In genomic region chr4:168485511-168485910, GRCh38 we compare ENCODE assay signal across 14 cellular contexts.
"Had no signal": no experiment of that assay in that cellular context is flagged by ENCODE, and none has a peak within 500 bp of the region (broad histone marks: within the 10 kb centered on the region; RNA-seq: fewer than 3 reads in every experiment).

No MANE protein-coding gene starts in this region.

- H3K9me3 ChIP-seq: body of pancreas, gastrocnemius medialis, heart left ventricle, suprapubic skin had no signal

- H3K4me1 ChIP-seq: suprapubic skin had no signal

- H3K27ac ChIP-seq: body of pancreas, heart left ventricle, suprapubic skin, WERI-Rb-1 had no signal

- DNase-seq: activated CD4-positive, alpha-beta memory T cell treated with anti-CD3 and anti-CD28 coated beads for 36 hours; activated naive CD4-positive, alpha-beta T cell treated with anti-CD3 and anti-CD28 coated beads, Interleukin-2, amount 50 U/mL, for 16 hours; activated T-cell treated with anti-CD3 and anti-CD28 coated beads, Interleukin-2, amount 50 U/mL, for 24 hours; body of pancreas; cortex of kidney; effector CD8-positive, alpha-beta T cell; gastrocnemius medialis; heart left ventricle; left colon; right cardiac atrium; T-helper 17 cell; WERI-Rb-1 had no signal

- H3K36me3 ChIP-seq: gastrocnemius medialis, heart left ventricle, suprapubic skin, WERI-Rb-1 had no signal

- H3K4me3 ChIP-seq: body of pancreas, gastrocnemius medialis, heart left ventricle, suprapubic skin had no signal

- H3K27me3 ChIP-seq: body of pancreas, gastrocnemius medialis, heart left ventricle, suprapubic skin had no signal

- ATAC-seq: body of pancreas; gastrocnemius medialis; heart left ventricle; left colon; natural killer cell treated with Interleukin-12 subunit alpha and Interleukin-12 subunit beta and Interleukin-15 and Interleukin-18, amount 100 ng/mL, for 72 hours; right cardiac atrium; T-helper 17 cell had no signal
